ENCODE assay signal across 1 cellular context in genomic region chrX:2404816-2405215, GRCh38.
TF ChIP-seq lines count a peak whose summit lies in the region.

No MANE protein-coding gene starts in this region.

TF ChIP-seq in HepG2, 621 proteins besides CTCF, POLR2A, EP300 and RAD21 (continued from another document):
- TF ChIP-seq, protein P1, sequence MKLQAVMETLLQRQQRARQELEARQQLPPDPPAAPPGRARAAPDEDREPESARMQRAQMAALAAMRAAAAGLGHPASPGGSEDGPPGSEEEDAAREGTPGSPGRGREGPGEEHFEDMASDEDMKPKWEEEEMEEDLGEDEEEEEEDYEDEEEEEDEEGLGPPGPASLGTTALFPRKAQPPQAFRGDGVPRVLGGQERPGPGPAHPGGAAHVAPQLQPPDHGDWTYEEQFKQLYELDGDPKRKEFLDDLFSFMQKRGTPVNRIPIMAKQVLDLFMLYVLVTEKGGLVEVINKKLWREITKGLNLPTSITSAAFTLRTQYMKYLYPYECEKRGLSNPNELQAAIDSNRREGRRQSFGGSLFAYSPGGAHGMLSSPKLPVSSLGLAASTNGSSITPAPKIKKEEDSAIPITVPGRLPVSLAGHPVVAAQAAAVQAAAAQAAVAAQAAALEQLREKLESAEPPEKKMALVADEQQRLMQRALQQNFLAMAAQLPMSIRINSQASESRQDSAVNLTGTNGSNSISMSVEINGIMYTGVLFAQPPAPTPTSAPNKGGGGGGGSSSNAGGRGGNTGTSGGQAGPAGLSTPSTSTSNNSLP (IDR thresholded peaks at IDR 0.05; ENCODE audit: low read depth, low read length), result no peak
- no peak for TF ChIP-seq HNF4G (IDR thresholded peaks at IDR 0.05; ENCODE audit: borderline replicate concordance, low read depth, low read length)
- TF ChIP-seq HNF4G (CRISPR knock-in tag; IDR thresholded peaks at IDR 0.05; ENCODE audit: borderline replicate concordance, low read depth), result no peak
- no peak for TF ChIP-seq ZNF737 (CRISPR knock-in tag; IDR thresholded peaks at IDR 0.05; ENCODE audit: borderline replicate concordance)
- TF ChIP-seq, protein P2, sequence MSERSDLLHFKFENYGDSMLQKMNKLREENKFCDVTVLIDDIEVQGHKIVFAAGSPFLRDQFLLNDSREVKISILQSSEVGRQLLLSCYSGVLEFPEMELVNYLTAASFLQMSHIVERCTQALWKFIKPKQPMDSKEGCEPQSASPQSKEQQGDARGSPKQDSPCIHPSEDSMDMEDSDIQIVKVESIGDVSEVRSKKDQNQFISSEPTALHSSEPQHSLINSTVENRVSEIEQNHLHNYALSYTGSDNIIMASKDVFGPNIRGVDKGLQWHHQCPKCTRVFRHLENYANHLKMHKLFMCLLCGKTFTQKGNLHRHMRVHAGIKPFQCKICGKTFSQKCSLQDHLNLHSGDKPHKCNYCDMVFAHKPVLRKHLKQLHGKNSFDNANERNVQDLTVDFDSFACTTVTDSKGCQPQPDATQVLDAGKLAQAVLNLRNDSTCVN (CRISPR knock-in tag; IDR thresholded peaks at IDR 0.05; ENCODE audit: borderline replicate concordance), result no peak
- TF ChIP-seq ZNF484 (CRISPR knock-in tag; IDR thresholded peaks at IDR 0.05; ENCODE audit: borderline replicate concordance, low read depth), result no peak
- TF ChIP-seq KLF9 (CRISPR knock-in tag; IDR thresholded peaks at IDR 0.05; ENCODE audit: low read depth), result no peak
- TF ChIP-seq XRCC5 (optimal IDR thresholded peaks at IDR 0.05; ENCODE audit: low read length), result no peak
- TF ChIP-seq ZNF691 (CRISPR knock-in tag; IDR thresholded peaks at IDR 0.05; ENCODE audit: borderline replicate concordance, low read depth), result no peak
